8 cellular contexts compared by ENCODE assay signal in the genomic region with DNA sequence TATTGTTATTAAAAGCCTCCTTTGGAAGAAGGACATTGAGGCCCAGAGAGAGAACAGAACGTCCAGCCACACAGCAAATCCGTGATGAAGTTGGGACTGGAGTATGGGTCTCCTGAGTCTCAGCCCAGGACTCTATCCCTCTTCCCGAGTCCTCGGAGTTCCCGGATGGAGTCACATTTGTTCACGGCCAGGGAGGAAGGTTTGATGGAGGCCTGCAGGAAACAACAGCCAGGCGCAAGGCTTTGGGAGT. TPM values are rescaled to one million over a fixed set of nuclear protein-coding genes. Genes with fewer than 3 reads are reported as not detected.
A peak's percentile ranks its signal among the peaks of the same experiment; 100 is the strongest.
DNase-seq lines count a peak whose midpoint lies in the region; ATAC-seq, FAIRE-seq and TF ChIP-seq lines count a peak whose summit lies in the region.

No MANE protein-coding gene starts in this region.

- H2AFZ ChIP-seq in K562 (ENCODE audit: low read depth, low read length): peak overlapping the region; percentile 97

- no peak for TF ChIP-seq RAD21 in A549 (conservative IDR thresholded peaks at IDR 0.05 in 1 of 2, IDR thresholded peaks at IDR 0.05 in 1 of 2)
- 0 out of 4 replicates have a peak, but pooled peaks of 1 of the 2 experiments have one; percentile 5 for TF ChIP-seq RAD21 in K562 (CRISPR knock-in tag; conservative IDR thresholded peaks at IDR 0.05 in 1 of 2, IDR thresholded peaks at IDR 0.05 in 1 of 2)

- peaks cover 44% of the 10 kb centered on the region for H3K79me2 ChIP-seq in K562 (ENCODE audit: control insufficient read depth, insufficient read depth, low read length)

- peak overlapping the region; percentile 94 to 97 for H3K9ac ChIP-seq in K562 (ENCODE audit: insufficient read depth in 1 of 2, low read depth in 2 of 2, low read length in 2 of 2)

- TF ChIP-seq POLR2A in A549 (IDR thresholded peaks at IDR 0.05; ENCODE audit: low read length) (no peak), K562 (conservative IDR thresholded peaks at IDR 0.05) (no peak)

- ATAC-seq in A549 (peak; percentile 50 to 53), K562 (no peak; the same call in 2 of the 3 replicates), lung (ENCODE audit: insufficient read depth, low FRiP score) (peak; percentile 4), aorta (ENCODE audit: low FRiP score) (no peak)

- peaks cover 30% of the 10 kb centered on the region for H3K4me1 ChIP-seq in A549
- peaks cover 6% of the 10 kb centered on the region; the same call in 1 of the 2 replicates for H3K4me1 ChIP-seq in HEK293 (ENCODE audit: control insufficient read depth, insufficient read depth, low read length)
- H3K4me1 ChIP-seq in K562 (replicated peaks in 1 of 2; ENCODE audit: control insufficient read depth in 2 of 2, insufficient read depth in 2 of 2, low read length in 2 of 2): peaks cover 25 to 30% of the 10 kb centered on the region in 2 experiments
- H3K4me1 ChIP-seq in lung (ENCODE audit: control insufficient read depth in 2 of 2, insufficient read depth in 2 of 2, low read length in 2 of 2): peaks cover 9 to 14% of the 10 kb centered on the region in 2 donors
- no peaks in the 10 kb centered on the region for H3K4me1 ChIP-seq in aorta (ENCODE audit: control insufficient read depth in 1 of 2, insufficient read depth in 2 of 2, low read length in 2 of 2)

- DNase-seq in A549 (ENCODE audit: low read depth in 1 of 2, low spot score in 1 of 2) (no peak), K562 (ENCODE audit: extremely low read depth in 1 of 4, low spot score in 3 of 4) (no peak), lung (ENCODE audit: low spot score) (no peak), aorta (no peak), SW480 (ENCODE audit: low spot score) (no peak), iPS-NIHi11 (ENCODE audit: low spot score) (no peak), GM13976 (ENCODE audit: low spot score) (no peak)

- H3K4me2 ChIP-seq in A549: peak overlapping the region; percentile 95
- peak overlapping the region; percentile 92 for H3K4me2 ChIP-seq in K562 (ENCODE audit: insufficient read depth, low read length)

- TSS peak; percentile 95 for BruUV-seq in K562 (replicated peaks; lab: Mats Ljungman, UMichigan)

- peak overlapping the region; percentile 90 for H3K4me3 ChIP-seq in A549
- peak overlapping the region; percentile 25 for H3K4me3 ChIP-seq in HEK293 (ENCODE audit: low read depth, low read length)
- H3K4me3 ChIP-seq in K562: peak overlapping the region; percentile 77
- no peak overlapping the region for H3K4me3 ChIP-seq in lung
- H3K4me3 ChIP-seq in aorta (ENCODE audit: low read length in 2 of 2): peak overlapping the region; percentile 20 to 21

- H3K9me3 ChIP-seq in A549 (no peaks in the 10 kb centered on the region), HEK293 (ENCODE audit: control insufficient read depth, insufficient read depth, low read depth, low read length) (no peaks in the 10 kb centered on the region), K562 (replicated peaks; ENCODE audit: control insufficient read depth, insufficient read depth, low read depth, low read length) (no peaks in the 10 kb centered on the region), lung (ENCODE audit: control insufficient read depth in 2 of 2, insufficient read depth in 1 of 2, low read length in 1 of 2) (no peaks in the 10 kb centered on the region), aorta (ENCODE audit: control insufficient read depth, low read length) (no peaks in the 10 kb centered on the region)

- in situ Hi-C loops in K562 (cut with MboI) (no loop called here), GM13976 (cut with MboI; ENCODE audit: low sequenced_read_pairs, unreplicated experiment) (no loop called here)

- H3K27ac ChIP-seq in A549: peak overlapping the region; percentile 89 to 94
- H3K27ac ChIP-seq in HEK293 (ENCODE audit: extremely low read depth, low read depth, low read length): peak overlapping the region; percentile 76
- H3K27ac ChIP-seq in K562 (ENCODE audit: extremely low read depth, low read depth, low read length): peak overlapping the region; percentile 89
- H3K27ac ChIP-seq in lung (ENCODE audit: low read depth in 1 of 2, low read length in 1 of 2): peak overlapping the region; percentile 96
- peak overlapping the region; percentile 4 to 89 for H3K27ac ChIP-seq in aorta (ENCODE audit: low read depth in 1 of 2, low read length in 2 of 2)

- no peak for FAIRE-seq in A549 (lab: Jason Lieb, UNC)
- FAIRE-seq in K562 (lab: Jason Lieb, UNC): no peak

- intact Hi-C loops in K562 (cut with micrococcal nuclease) (loop anchor here (2.0 to 5.0 kb wide), 2 partner anchors 72 to 106 kb away; partner anchors contain the start of genes KPNA6 and TMEM39B), aorta (cut with DNase I) (loop anchor here in 1 of 2 donors (5.0 kb wide), 1 partner anchor 72 kb away; the partner anchor contains the start of gene KPNA6)

- H3K27me3 ChIP-seq in K562 (ENCODE audit: control insufficient read depth in 2 of 2, insufficient read depth in 2 of 2, low read length in 2 of 2) (no peaks in the 10 kb centered on the region), lung (ENCODE audit: control insufficient read depth, insufficient read depth) (no peaks in the 10 kb centered on the region), aorta (ENCODE audit: control insufficient read depth in 1 of 2, insufficient read depth in 2 of 2, low read length in 1 of 2) (no peaks in the 10 kb centered on the region)

- CTCF ChIA-PET in A549 (lab: Yijun Ruan, JAX): interaction anchor here (1.2 kb wide), 1 partner anchor 25 kb away, joined by 7 read pairs; no protein-coding TSS in a partner anchor
- CTCF ChIA-PET in HEK293 (lab: Yijun Ruan, JAX): interaction anchor here (0.7 to 1.6 kb wide), 5 partner anchors 15 to 185 kb away, joined by 3 to 5 read pairs (median 4); partner anchors contain the start of gene TMEM39B
- CTCF ChIA-PET in K562 (lab: Yijun Ruan, JAX; ENCODE audit: low intra/inter-chr PET ratio): interaction anchor here (1.2 kb wide), 1 partner anchor 49 kb away, joined by 3 read pairs; no protein-coding TSS in a partner anchor

- 9% methylated on average over 6 of the region's 7 CpGs for WGBS in A549 (ENCODE audit: missing lambda C conversion rate)
- WGBS in K562 (ENCODE audit: insufficient coverage, low coverage, missing lambda C conversion rate): 6% methylated on average over 7 of the region's 7 CpGs
- 14 to 26% methylated on average over 7 of the region's 7 CpGs for WGBS in lung, 2 donors
- 5 to 7% methylated on average over 7 of the region's 7 CpGs for WGBS in aorta, 2 donors

- TF ChIP-seq CTCF in A549 (IDR thresholded peaks at IDR 0.05): no peak
- TF ChIP-seq CTCF in HEK293 (tag by site-specific recombination; IDR thresholded peaks at IDR 0.05): no peak
- no peak for TF ChIP-seq CTCF in K562 (IDR thresholded peaks at IDR 0.05 in 2 of 3, conservative IDR thresholded peaks at IDR 0.05 in 1 of 3; ENCODE audit: insufficient read depth in 2 of 3, low read depth in 1 of 3, low read length in 3 of 3)
- no peak for TF ChIP-seq CTCF in lung (IDR thresholded peaks at IDR 0.05; ENCODE audit: control extremely low read depth, extremely low read depth)
- no peak for TF ChIP-seq CTCF in GM13976 (IDR thresholded peaks at IDR 0.05; ENCODE audit: borderline replicate concordance, control extremely low read depth, extremely low read depth, insufficient read depth, missing control alignments)

- POLR2A ChIA-PET in A549 (lab: Yijun Ruan, JAX) (interaction anchor here (0.5 to 2.0 kb wide), 17 partner anchors 11 to 153 kb away, joined by 3 to 16 read pairs (median 4); partner anchors contain the start of genes CCDC28B, IQCC and KPNA6), HEK293 (lab: Yijun Ruan, JAX) (interaction anchor here (0.6 to 2.7 kb wide), 23 partner anchors 9 to 534 kb away, joined by 3 to 26 read pairs (median 6); partner anchors contain the start of genes BSDC1, CCDC28B, HDAC1 and IQCC), K562 (lab: Yijun Ruan, JAX) (interaction anchor here (0.6 to 11.6 kb wide), 25 partner anchors 9 to 1991 kb away, joined by 3 to 201 read pairs (median 4); partner anchors contain the start of genes CCDC28B, KPNA6 and MARCKSL1)

- no peaks in the 10 kb centered on the region; the same call in 1 of the 2 replicates for H4K20me1 ChIP-seq in K562 (replicated peaks; ENCODE audit: control insufficient read depth, insufficient read depth, low read length)

- H3K36me3 ChIP-seq in HEK293 (ENCODE audit: control insufficient read depth in 2 of 2, insufficient read depth in 1 of 2, low read length in 2 of 2) (peaks cover 13 to 44% of the 10 kb centered on the region in 2 experiments), K562 (ENCODE audit: control insufficient read depth, insufficient read depth, low read length) (peaks cover 38% of the 10 kb centered on the region), lung (ENCODE audit: control insufficient read depth in 2 of 2, insufficient read depth in 2 of 2, low read length in 2 of 2) (peaks cover 0 to 13% of the 10 kb centered on the region in 2 donors), aorta (ENCODE audit: control insufficient read depth in 1 of 2, insufficient read depth in 2 of 2, low read length in 1 of 2) (no peaks in the 10 kb centered on the region)

- TF ChIP-seq EP300 in A549 (IDR thresholded peaks at IDR 0.05) (no peak), K562 (IDR thresholded peaks at IDR 0.05; ENCODE audit: low read length) (no peak)

- H3K9me1 ChIP-seq in K562 (ENCODE audit: control insufficient read depth, insufficient read depth, low read length): no peaks in the 10 kb centered on the region

RNA-seq across cellular contexts. Expression of gene TXLNA, which starts 0.4 kb away (rescaled TPM):
- polyA plus RNA-seq in A549 (2011; rRNA removed) (22.5 and 31.7 TPM in 2 replicates), A549 (2017; fragmentation: RNase III; extraction: RNeasy Plus Mini Kit Qiagen cat#74134 plus additional on column Dnase treatment) (23.9 to 26.0 TPM (median 25.0 TPM) in 3 replicates), K562 (2011; rRNA removed) (39.3 and 42.9 TPM in 2 replicates), K562 (2014; fragmentation: Illumina TruSeq; extraction: Trizol) (39.4 and 40.9 TPM in 2 replicates), K562 (2014; fragmentation: Nextera tagmentation; extraction: Ambion mirVana) (10 to 100 TPM in 1 of 2 experiments, 1 to 10 TPM in 1; 9.2 to 15.2 TPM), K562 (2014; rRNA removed) (43.6 and 46.7 TPM in 2 replicates), lung (10 to 100 TPM; 22.2 to 22.8 TPM), aorta (10 to 100 TPM; 14.3 to 23.9 TPM)
- polyA plus RNA-seq in A549 (2012; cell fraction: cytosol; rRNA removed): 12.8 and 16.6 TPM in 2 replicates
- polyA plus RNA-seq in A549 (2012; cell fraction: nucleus; rRNA removed): 24.6 and 35.0 TPM in 2 replicates
- 30.1 and 31.9 TPM in 2 replicates for polyA minus RNA-seq in A549 (2011; rRNA and poly(A)+ RNA removed)
- total RNA-seq in K562 (2011; cell fraction: chromatin; rRNA removed; ENCODE audit: low replicate concordance): 55.3 and 89.3 TPM in 2 replicates
- 49.7 and 53.2 TPM in 2 replicates for total RNA-seq in K562 (2011; cell fraction: nucleolus; rRNA removed)
- total RNA-seq in K562 (2011; cell fraction: nucleoplasm; rRNA removed): 72.7 and 98.9 TPM in 2 replicates
- total RNA-seq in K562 (2014; rRNA removed) (38.6 and 51.4 TPM in 2 replicates), K562 (2014; rRNA removed; fragmentation: Illumina TruSeq; extraction: Trizol) (33.0 and 33.5 TPM in 2 replicates), K562 (2015; rRNA removed; fragmentation: Illumina TruSeq; extraction: Trizol) (46.4 TPM in 2 replicates), K562 (2021) (50.2 and 54.5 TPM in 2 replicates), lung (10 to 100 TPM; 39.1 to 55.6 TPM), aorta (10 to 100 TPM; 46.7 to 55.5 TPM)
- polyA plus RNA-seq in K562 (2011; cell fraction: cytosol; rRNA removed): 33.2 and 42.7 TPM in 2 replicates
- 124 and 140 TPM in 2 replicates for polyA plus RNA-seq in K562 (2011; cell fraction: nucleus; rRNA removed)
- 29.5 and 40.7 TPM in 2 replicates for polyA plus RNA-seq in K562 (2012)
- polyA minus RNA-seq in K562 (2011; rRNA and poly(A)+ RNA removed): 30.3 and 32.5 TPM in 2 replicates
- 19.4 and 20.2 TPM in 2 replicates for polyA minus RNA-seq in K562 (2011; cell fraction: cytosol; rRNA and poly(A)+ RNA removed)
- polyA minus RNA-seq in K562 (2011; cell fraction: nucleus; rRNA and poly(A)+ RNA removed): 13.7 and 22.8 TPM in 2 replicates

RNA-seq across cellular contexts. Expression of gene CCDC28B, which starts 21.3 kb away (rescaled TPM):
- polyA plus RNA-seq in A549 (2011; rRNA removed) (1.1 and 1.2 TPM in 2 replicates), A549 (2017; fragmentation: RNase III; extraction: RNeasy Plus Mini Kit Qiagen cat#74134 plus additional on column Dnase treatment) (3.3 to 4.6 TPM (median 4.4 TPM) in 3 replicates), K562 (2011; rRNA removed) (29.3 and 29.4 TPM in 2 replicates), K562 (2014; fragmentation: Illumina TruSeq; extraction: Trizol) (31.7 and 45.4 TPM in 2 replicates), K562 (2014; fragmentation: Nextera tagmentation; extraction: Ambion mirVana) (10 to 100 TPM in 1 of 2 experiments, 1 to 10 TPM in 1; 5.7 to 14.5 TPM), K562 (2014; rRNA removed) (54.5 and 56.6 TPM in 2 replicates), lung (1 to 10 TPM; 5.6 to 5.8 TPM), aorta (10 to 100 TPM in 1 of 2 donors, 1 to 10 TPM in 1; 2.8 to 10.5 TPM)
- polyA plus RNA-seq in A549 (2012; cell fraction: cytosol; rRNA removed): 2.4 and 3.3 TPM in 2 replicates
- polyA plus RNA-seq in A549 (2012; cell fraction: nucleus; rRNA removed): 1.7 and 2.3 TPM in 2 replicates
- polyA minus RNA-seq in A549 (2011; rRNA and poly(A)+ RNA removed): 0.24 and 0.79 TPM in 2 replicates
- total RNA-seq in K562 (2011; cell fraction: chromatin; rRNA removed; ENCODE audit: low replicate concordance): 11.5 and 23.4 TPM in 2 replicates
- total RNA-seq in K562 (2011; cell fraction: nucleolus; rRNA removed): 20.0 and 22.0 TPM in 2 replicates
- total RNA-seq in K562 (2011; cell fraction: nucleoplasm; rRNA removed): 16.6 and 19.8 TPM in 2 replicates
- total RNA-seq in K562 (2014; rRNA removed) (51.9 and 59.5 TPM in 2 replicates), K562 (2014; rRNA removed; fragmentation: Illumina TruSeq; extraction: Trizol) (14.3 and 17.3 TPM in 2 replicates), K562 (2015; rRNA removed; fragmentation: Illumina TruSeq; extraction: Trizol) (42.2 and 44.4 TPM in 2 replicates), K562 (2021) (48.0 and 50.6 TPM in 2 replicates), lung (10 to 100 TPM in 1 of 2 donors, 1 to 10 TPM in 1; 4.4 to 12.5 TPM), aorta (1 to 10 TPM; 4.8 to 7.1 TPM)
- polyA plus RNA-seq in K562 (2011; cell fraction: cytosol; rRNA removed): 38.3 and 45.4 TPM in 2 replicates
- 22.5 and 26.4 TPM in 2 replicates for polyA plus RNA-seq in K562 (2011; cell fraction: nucleus; rRNA removed)
- polyA plus RNA-seq in K562 (2012): 44.3 and 77.3 TPM in 2 replicates
- 15.4 and 16.3 TPM in 2 replicates for polyA minus RNA-seq in K562 (2011; rRNA and poly(A)+ RNA removed)
- 16.2 and 17.0 TPM in 2 replicates for polyA minus RNA-seq in K562 (2011; cell fraction: cytosol; rRNA and poly(A)+ RNA removed)
- 7.1 and 7.9 TPM in 2 replicates for polyA minus RNA-seq in K562 (2011; cell fraction: nucleus; rRNA and poly(A)+ RNA removed)

RNA-seq across cellular contexts. Expression of gene IQCC, which starts 26.4 kb away (rescaled TPM):
- polyA plus RNA-seq in A549 (2011; rRNA removed) (1.6 and 1.8 TPM in 2 replicates), A549 (2017; fragmentation: RNase III; extraction: RNeasy Plus Mini Kit Qiagen cat#74134 plus additional on column Dnase treatment) (1.8 to 2.0 TPM (median 2.0 TPM) in 3 replicates), K562 (2011; rRNA removed) (10.6 and 10.7 TPM in 2 replicates), K562 (2014; fragmentation: Illumina TruSeq; extraction: Trizol) (14.9 and 16.5 TPM in 2 replicates), K562 (2014; fragmentation: Nextera tagmentation; extraction: Ambion mirVana) (10 to 100 TPM in 1 of 2 experiments, 1 to 10 TPM in 1; 8.4 to 10.4 TPM), K562 (2014; rRNA removed) (12.4 and 13.9 TPM in 2 replicates), lung (1 to 10 TPM; 1.6 to 2.5 TPM), aorta (1 to 10 TPM in 1 of 2 donors, under 1 TPM in 1; 0.50 to 2.4 TPM)
- polyA plus RNA-seq in A549 (2012; cell fraction: cytosol; rRNA removed): 1.4 and 1.6 TPM in 2 replicates
- 1.2 and 1.5 TPM in 2 replicates for polyA plus RNA-seq in A549 (2012; cell fraction: nucleus; rRNA removed)
- polyA minus RNA-seq in A549 (2011; rRNA and poly(A)+ RNA removed): 1.5 and 2.0 TPM in 2 replicates
- 18.6 and 38.8 TPM in 2 replicates for total RNA-seq in K562 (2011; cell fraction: chromatin; rRNA removed; ENCODE audit: low replicate concordance)
- 26.5 and 29.7 TPM in 2 replicates for total RNA-seq in K562 (2011; cell fraction: nucleolus; rRNA removed)
- 17.0 and 24.6 TPM in 2 replicates for total RNA-seq in K562 (2011; cell fraction: nucleoplasm; rRNA removed)
- total RNA-seq in K562 (2014; rRNA removed) (12.4 and 12.6 TPM in 2 replicates), K562 (2014; rRNA removed; fragmentation: Illumina TruSeq; extraction: Trizol) (10.6 and 11.5 TPM in 2 replicates), K562 (2015; rRNA removed; fragmentation: Illumina TruSeq; extraction: Trizol) (12.7 and 13.2 TPM in 2 replicates), K562 (2021) (6.6 and 8.1 TPM in 2 replicates), lung (1 to 10 TPM; 2.4 to 3.8 TPM), aorta (1 to 10 TPM in 1 of 2 donors, under 1 TPM in 1; 0.62 to 1.4 TPM)
- 7.5 and 8.4 TPM in 2 replicates for polyA plus RNA-seq in K562 (2011; cell fraction: cytosol; rRNA removed)
- polyA plus RNA-seq in K562 (2011; cell fraction: nucleus; rRNA removed): 11.3 and 15.9 TPM in 2 replicates
- 6.8 and 7.8 TPM in 2 replicates for polyA plus RNA-seq in K562 (2012)
- 5.3 and 6.4 TPM in 2 replicates for polyA minus RNA-seq in K562 (2011; rRNA and poly(A)+ RNA removed)
- 4.1 and 4.3 TPM in 2 replicates for polyA minus RNA-seq in K562 (2011; cell fraction: cytosol; rRNA and poly(A)+ RNA removed)
- polyA minus RNA-seq in K562 (2011; cell fraction: nucleus; rRNA and poly(A)+ RNA removed): 8.9 and 14.0 TPM in 2 replicates

RNA-seq across cellular contexts. Expression of gene DCDC2B, which starts 29.8 kb away (rescaled TPM):
- polyA plus RNA-seq in A549 (2011; rRNA removed): not detected in 2 replicates
- polyA plus RNA-seq in A549 (2012; cell fraction: cytosol; rRNA removed): not detected in 2 replicates
- not detected in 2 replicates for polyA plus RNA-seq in A549 (2012; cell fraction: nucleus; rRNA removed)
- polyA plus RNA-seq in A549 (2017; fragmentation: RNase III; extraction: RNeasy Plus Mini Kit Qiagen cat#74134 plus additional on column Dnase treatment): not detected in 3 replicates
- not detected in 2 replicates for polyA minus RNA-seq in A549 (2011; rRNA and poly(A)+ RNA removed)
- 0.37 and 0.56 TPM in 2 replicates for total RNA-seq in K562 (2011; cell fraction: chromatin; rRNA removed; ENCODE audit: low replicate concordance)
- total RNA-seq in K562 (2011; cell fraction: nucleolus; rRNA removed): 0.26 and 0.83 TPM in 2 replicates
- 0.38 and 0.44 TPM in 2 replicates for total RNA-seq in K562 (2011; cell fraction: nucleoplasm; rRNA removed)
- not detected in 2 replicates for total RNA-seq in K562 (2014; rRNA removed)
- total RNA-seq in K562 (2014; rRNA removed; fragmentation: Illumina TruSeq; extraction: Trizol): not detected in 2 replicates
- total RNA-seq in K562 (2015; rRNA removed; fragmentation: Illumina TruSeq; extraction: Trizol): not detected in 2 replicates
- total RNA-seq in K562 (2021): not detected in 2 replicates
- not detected in 2 replicates for polyA plus RNA-seq in K562 (2011; rRNA removed)
- polyA plus RNA-seq in K562 (2011; cell fraction: cytosol; rRNA removed): 0.03 TPM in 1 of 2 replicates, not detected in the other
- polyA plus RNA-seq in K562 (2011; cell fraction: nucleus; rRNA removed): 0.08 and 0.09 TPM in 2 replicates
- polyA plus RNA-seq in K562 (2012): 0.04 and 0.26 TPM in 2 replicates
- not detected in 2 replicates for polyA plus RNA-seq in K562 (2014; fragmentation: Illumina TruSeq; extraction: Trizol)
- not detected for polyA plus RNA-seq in K562 (2014; fragmentation: Nextera tagmentation; extraction: Ambion mirVana)
- not detected in 2 replicates for polyA plus RNA-seq in K562 (2014; rRNA removed)
- polyA minus RNA-seq in K562 (2011; rRNA and poly(A)+ RNA removed): 0.11 and 0.12 TPM in 2 replicates
- not detected in 2 replicates for polyA minus RNA-seq in K562 (2011; cell fraction: cytosol; rRNA and poly(A)+ RNA removed)
- polyA minus RNA-seq in K562 (2011; cell fraction: nucleus; rRNA and poly(A)+ RNA removed): 0.27 and 0.78 TPM in 2 replicates
- total RNA-seq in lung: 1 to 10 TPM; 7.2 to 10.0 TPM
- polyA plus RNA-seq in lung: 1 to 10 TPM; 3.5 to 4.3 TPM
- total RNA-seq in aorta: not detected
- not detected for polyA plus RNA-seq in aorta

RNA-seq across cellular contexts. Expression of gene TMEM234, which starts 43.0 kb away (rescaled TPM):
- polyA plus RNA-seq in A549 (2011; rRNA removed): 8.4 and 10.9 TPM in 2 replicates
- polyA plus RNA-seq in A549 (2012; cell fraction: cytosol; rRNA removed): 9.1 and 9.6 TPM in 2 replicates
- 17.3 and 21.7 TPM in 2 replicates for polyA plus RNA-seq in A549 (2012; cell fraction: nucleus; rRNA removed)
- polyA plus RNA-seq in A549 (2017; fragmentation: RNase III; extraction: RNeasy Plus Mini Kit Qiagen cat#74134 plus additional on column Dnase treatment): 12.0 to 12.1 TPM (median 12.0 TPM) in 3 replicates
- polyA minus RNA-seq in A549 (2011; rRNA and poly(A)+ RNA removed): 18.8 and 20.0 TPM in 2 replicates
- total RNA-seq in K562 (2011; cell fraction: chromatin; rRNA removed; ENCODE audit: low replicate concordance): 56.9 and 137 TPM in 2 replicates
- total RNA-seq in K562 (2011; cell fraction: nucleolus; rRNA removed): 60.9 and 62.4 TPM in 2 replicates
- total RNA-seq in K562 (2011; cell fraction: nucleoplasm; rRNA removed): 56.3 and 58.4 TPM in 2 replicates
- total RNA-seq in K562 (2014; rRNA removed): 5.0 and 8.6 TPM in 2 replicates
- total RNA-seq in K562 (2014; rRNA removed; fragmentation: Illumina TruSeq; extraction: Trizol): 8.3 and 8.4 TPM in 2 replicates
- total RNA-seq in K562 (2015; rRNA removed; fragmentation: Illumina TruSeq; extraction: Trizol): 7.6 and 7.8 TPM in 2 replicates
- total RNA-seq in K562 (2021): 12.1 and 14.1 TPM in 2 replicates
- polyA plus RNA-seq in K562 (2011; rRNA removed): 7.7 and 9.0 TPM in 2 replicates
- polyA plus RNA-seq in K562 (2011; cell fraction: cytosol; rRNA removed): 8.2 and 9.2 TPM in 2 replicates
- 47.7 and 56.1 TPM in 2 replicates for polyA plus RNA-seq in K562 (2011; cell fraction: nucleus; rRNA removed)
- polyA plus RNA-seq in K562 (2012): 13.3 and 20.9 TPM in 2 replicates
- 7.2 and 7.3 TPM in 2 replicates for polyA plus RNA-seq in K562 (2014; fragmentation: Illumina TruSeq; extraction: Trizol)
- 1 to 10 TPM; 6.2 to 6.8 TPM for polyA plus RNA-seq in K562 (2014; fragmentation: Nextera tagmentation; extraction: Ambion mirVana)
- polyA plus RNA-seq in K562 (2014; rRNA removed): 10.4 and 12.9 TPM in 2 replicates
- polyA minus RNA-seq in K562 (2011; rRNA and poly(A)+ RNA removed): 13.7 and 15.3 TPM in 2 replicates
- 4.9 and 6.8 TPM in 2 replicates for polyA minus RNA-seq in K562 (2011; cell fraction: cytosol; rRNA and poly(A)+ RNA removed)
- 20.2 and 22.9 TPM in 2 replicates for polyA minus RNA-seq in K562 (2011; cell fraction: nucleus; rRNA and poly(A)+ RNA removed)
- total RNA-seq in lung: 10 to 100 TPM; 29.8 to 30.2 TPM
- 10 to 100 TPM; 17.1 to 17.5 TPM for polyA plus RNA-seq in lung
- total RNA-seq in aorta: 10 to 100 TPM; 18.0 to 24.3 TPM
- polyA plus RNA-seq in aorta: 10 to 100 TPM; 10.4 to 21.0 TPM

Comparison
In these comparisons a context has a peak if more than half of its experiments do, and no peak if none do; other contexts are left out.
1. ATAC-seq: peak in A549 (2 of 2) and lung (single experiment); none in K562 (single experiment) and aorta (single experiment).
2. Peak in every context shown above with its lines, with median percentiles within 50 percentile points of each other: H3K27ac ChIP-seq.